ENCODE assay signal across 36 cellular contexts in genomic region chr4:182318256-182318655, GRCh38.
"Had no signal": no experiment of that assay in that cellular context is flagged by ENCODE, and none has a peak within 500 bp of the region (broad histone marks: within the 10 kb centered on the region; RNA-seq: fewer than 3 reads in every experiment).

No MANE protein-coding gene starts in this region.

- H3K27ac ChIP-seq: cardiac muscle cell, coronary artery, gastrocnemius medialis, hepatocyte, neutrophil, prostate gland, sigmoid colon, stomach, thyroid gland, upper lobe of left lung, WERI-Rb-1 had no signal

- ATAC-seq: activated CD4-positive, CD25-positive, alpha-beta regulatory T cell treated with anti-CD3 and anti-CD28 coated beads, Interleukin-2, amount 50 U/mL, for 24 hours; effector memory CD8-positive, alpha-beta T cell; gastrocnemius medialis; left cardiac atrium; left ventricle myocardium superior; stimulated activated memory B cell treated with anti-CD40 and anti-IgM and Interleukin-4, amounts not matched to agents 10 μg/mL and 1 μg/mL and 100 μg/mL, for 72 hours had no signal

- H3K27me3 ChIP-seq: cardiac muscle cell, gastrocnemius medialis, hepatocyte, neutrophil, sigmoid colon, stomach, thyroid gland, upper lobe of left lung had no signal

- H3K4me2 ChIP-seq: hepatocyte, smooth muscle cell had no signal

- H3K4me3 ChIP-seq: cardiac muscle cell, coronary artery, gastrocnemius medialis, hepatocyte, prostate gland, sigmoid colon, smooth muscle cell, stomach, thyroid gland, upper lobe of left lung had no signal

- H3K4me1 ChIP-seq: gastrocnemius medialis, prostate gland, sigmoid colon, stomach, thyroid gland, upper lobe of left lung had no signal

- H2AFZ ChIP-seq: hepatocyte had no signal

- H3K36me3 ChIP-seq: cardiac muscle cell, gastrocnemius medialis, neutrophil, prostate gland, sigmoid colon, stomach, thyroid gland, upper lobe of left lung, WERI-Rb-1 had no signal

- H3K9me3 ChIP-seq: neutrophil, prostate gland, thyroid gland had no signal

- DNase-seq: activated CD4-positive, alpha-beta T cell treated with anti-CD3 and anti-CD28 coated beads for 48 hours; activated CD4-positive, alpha-beta T cell treated with anti-CD3 and anti-CD28 coated beads, Interleukin-2, amount 50 U/mL, for 48 hours; activated CD8-positive, alpha-beta memory T cell treated with anti-CD3 and anti-CD28 coated beads for 24 hours; activated CD8-positive, alpha-beta memory T cell treated with anti-CD3 and anti-CD28 coated beads, Interleukin-2, amount 50 U/mL, for 4 hours; activated gamma-delta T cell; activated naive CD4-positive, alpha-beta T cell treated with anti-CD3 and anti-CD28 coated beads, Interleukin-2, amount 10 ng/mL, durations not matched to agents 7 days and 5 days; activated naive CD8-positive, alpha-beta T cell treated with anti-CD3 and anti-CD28 coated beads, Interleukin-2, amount 10 ng/mL, durations not matched to agents 7 days and 5 days; activated T-cell treated with anti-CD3 and anti-CD28 coated beads, Interleukin-2, amount 50 U/mL, for 1 hour; amygdala; cerebellar nuclear complex; effector memory CD8-positive, alpha-beta T cell; gastrocnemius medialis; glutamatergic neuron; left cardiac atrium; left ventricle myocardium superior; naive B cell; nephron progenitor cell; retina; sigmoid colon; stimulated activated CD4-positive, alpha-beta T cell treated with anti-CD3 and anti-CD28 coated beads, Interleukin-1b, Interleukin-23, amount 100 ng/mL, for 48 hours; stimulated activated CD4-positive, alpha-beta T cell treated with anti-CD3 and anti-CD28 coated beads, Interleukin-4, amount 100 ng/mL, for 4 hours; stimulated activated CD8-positive, alpha-beta memory T cell treated with anti-CD3 and anti-CD28 coated beads, Interleukin-4, amount 100 ng/mL, for 48 hours; stomach; SW 1271; T-helper 9 cell; thyroid gland; upper lobe of left lung; WERI-Rb-1 had no signal
